8 cellular contexts compared by ENCODE assay signal in genomic region chr14:74762917-74763802, GRCh38. TPM values are rescaled to one million over a fixed set of nuclear protein-coding genes. Genes with fewer than 3 reads are reported as not detected.
DNase-seq lines count a peak whose midpoint lies in the region; ATAC-seq, FAIRE-seq and TF ChIP-seq lines count a peak whose summit lies in the region.

Gene YLPM1, plus strand, starts transcription at chr14:74763316. Its CDS starts 174 bp downstream, at chr14:74763490.

- peak; percentile 94 for ATAC-seq in GM18868 (IDR thresholded peaks at IDR 0.05; ENCODE audit: unreplicated experiment)
- ATAC-seq in HG03135 (IDR thresholded peaks at IDR 0.05; ENCODE audit: unreplicated experiment) = peak; percentile 94

- H3K27ac ChIP-seq in WERI-Rb-1 = peak within 1 kb of the TSS; percentile 95
- peak within 1 kb of the TSS; percentile 95 for H3K27ac ChIP-seq in smooth muscle cell (ENCODE audit: low read depth)

- H3F3A ChIP-seq in smooth muscle cell (ENCODE audit: low read depth) = no peaks in the 10 kb centered on the region

- FAIRE-seq in bronchial epithelial cell (lab: Jason Lieb, UNC) = no peak

- H3K9me3 ChIP-seq in WERI-Rb-1 (ENCODE audit: severe bottlenecking) (no peaks in the 10 kb centered on the region), smooth muscle cell (replicated peaks; ENCODE audit: low read depth) (no peaks in the 10 kb centered on the region)

- no peaks in the 10 kb centered on the region for H3K27me3 ChIP-seq in WERI-Rb-1 (ENCODE audit: insufficient read depth, low read depth, severe bottlenecking)
- H3K27me3 ChIP-seq in bronchial epithelial cell (ENCODE audit: control insufficient read depth, insufficient read depth, low read length) = no peaks in the 10 kb centered on the region
- H3K27me3 ChIP-seq in smooth muscle cell (ENCODE audit: low read depth) = no peaks in the 10 kb centered on the region

- H3K9ac ChIP-seq in smooth muscle cell (ENCODE audit: low read depth) = peak within 1 kb of the TSS; percentile 99

- peaks cover 49% of the 10 kb centered on the region for H3K79me2 ChIP-seq in smooth muscle cell (ENCODE audit: low read depth)

- H3K4me3 ChIP-seq in WERI-Rb-1 (ENCODE audit: low read depth, low read length) (peak within 1 kb of the TSS; percentile 94), bronchial epithelial cell (ENCODE audit: low read depth, low read length) (peak within 1 kb of the TSS; percentile 92), smooth muscle cell (peak within 1 kb of the TSS; percentile 92)

- peak within 1 kb of the TSS; percentile 94 for H3K4me2 ChIP-seq in smooth muscle cell

- H4K20me1 ChIP-seq in smooth muscle cell (ENCODE audit: low read depth) = peaks cover 44% of the 10 kb centered on the region

- TF ChIP-seq CTCF in WERI-Rb-1 (IDR thresholded peaks at IDR 0.05; ENCODE audit: low read depth, low read length) (peak; percentile 70), bronchial epithelial cell (IDR thresholded peaks at IDR 0.05; ENCODE audit: insufficient read depth, low read length, severe bottlenecking) (peak; percentile 67), smooth muscle cell (IDR thresholded peaks at IDR 0.05; ENCODE audit: borderline replicate concordance, insufficient read depth, poor library complexity, severe bottlenecking) (peak; percentile 27)

- peaks cover 20% of the 10 kb centered on the region for H3K4me1 ChIP-seq in smooth muscle cell (ENCODE audit: low read depth)

- H3K36me3 ChIP-seq in WERI-Rb-1 = peaks cover 35% of the 10 kb centered on the region
- H3K36me3 ChIP-seq in bronchial epithelial cell (ENCODE audit: control insufficient read depth, insufficient read depth, low read length) = no peaks in the 10 kb centered on the region
- no peaks in the 10 kb centered on the region for H3K36me3 ChIP-seq in smooth muscle cell (ENCODE audit: low read depth)

- DNase-seq in ACHN (peak; percentile 94), NCI-H2196 treated with DMSO at 0.1 percent for 48 hours (lab: John Stamatoyannopoulos, UW; ENCODE audit: unreplicated experiment) (peak; percentile 98), WERI-Rb-1 (peak; percentile 94), bronchial epithelial cell (ENCODE audit: low read depth) (peak; percentile 90), iPS-NIHi11 (ENCODE audit: low spot score) (peak; percentile 97), smooth muscle cell (lab: John Stamatoyannopoulos, UW; ENCODE audit: unreplicated experiment) (peak; percentile 75)

- under 1% methylated on average over 74 of the region's 76 CpGs for WGBS in smooth muscle cell (ENCODE audit: low lambda C conversion rate)

- in situ Hi-C loops in ACHN (cut with HindIII; ENCODE audit: low pct_ligation_motif_present, low pct_unique_long_range_greater_than_20kb, low sequenced_read_pairs) = no loop called here

- H2AFZ ChIP-seq in smooth muscle cell (ENCODE audit: low read depth) = peak within 1 kb of the TSS; percentile 95

RNA-seq across cellular contexts. Expression of gene YLPM1, which starts in this region (rescaled TPM):
- total RNA-seq in bronchial epithelial cell (17.4 and 19.6 TPM in 2 replicates), smooth muscle cell (22.3 and 29.7 TPM in 2 replicates)
- polyA plus RNA-seq in smooth muscle cell = 14.6 and 15.5 TPM in 2 replicates

Comparison
In these comparisons a context has a peak if more than half of its experiments do, and no peak if none do; other contexts are left out.
1. Peak in every context shown above with its lines: DNase-seq, ATAC-seq, H3K4me3 ChIP-seq and H3K27ac ChIP-seq.